ENCODE assay signal across 29 cellular contexts in the genomic region with DNA sequence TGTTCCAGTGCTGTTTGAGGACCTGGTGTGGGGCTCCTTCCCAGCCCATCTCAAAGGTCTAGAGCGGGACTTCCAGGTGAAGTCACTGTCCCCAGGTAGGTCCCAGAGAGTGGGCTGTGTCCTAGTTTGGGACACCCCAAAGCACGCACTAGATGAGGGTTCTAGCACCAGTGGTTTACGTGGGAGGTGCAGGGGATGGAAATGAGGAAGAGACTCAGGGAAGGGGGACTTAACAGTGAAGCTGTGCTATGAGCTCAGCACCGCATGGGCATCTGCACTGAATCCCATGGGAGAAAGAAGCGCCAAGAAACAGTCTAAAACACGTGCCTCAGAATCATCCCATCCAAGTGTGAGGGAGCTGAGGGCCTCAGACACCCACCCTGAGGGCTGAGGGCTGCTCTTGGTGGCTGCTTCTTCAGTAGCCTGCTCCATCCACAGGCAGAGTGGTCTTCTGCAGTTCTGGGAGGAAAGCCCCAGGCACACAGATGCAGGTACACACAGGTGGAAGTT.
DNase-seq lines count a peak whose midpoint lies in the region; ATAC-seq and TF ChIP-seq lines count a peak whose summit lies in the region.
"Had no signal": no experiment of that assay in that cellular context is flagged by ENCODE, and none has a peak within 500 bp of the region (broad histone marks: within the 10 kb centered on the region; RNA-seq: fewer than 3 reads in every experiment).

No MANE protein-coding gene starts in this region.

- DNase-seq in right cardiac atrium (no peak), right atrium auricular region (ENCODE audit: low spot score) (no peak), cardiac fibroblast (ENCODE audit: low read depth in 2 of 2) (peak; percentile 33 to 53), lower lobe of right lung (no peak), foreskin melanocyte (no peak)
- DNase-seq in stimulated activated CD4-positive, alpha-beta T cell treated with anti-CD3 and anti-CD28 coated beads, Interleukin-4, amount 100 ng/mL, for 4 hours = no peak
- DNase-seq in effector memory CD8-positive, alpha-beta T cell = no peak
- DNase-seq: activated B cell treated with CpG ODN at 0.5 μM for 24 hours; activated CD4-positive, alpha-beta T cell treated with anti-CD3 and anti-CD28 coated beads, Interleukin-2, amount 50 U/mL, for 1 hour; activated effector memory CD4-positive, alpha-beta T cell treated with anti-CD3 and anti-CD28 coated beads, Interleukin-2, amount 50 U/mL, for 16 hours; activated T-cell treated with anti-CD3 and anti-CD28 coated beads, Interleukin-2, amount 50 U/mL, for 1 hour; CD8-positive, alpha-beta T cell; effector CD4-positive, alpha-beta T cell; heart left ventricle; NCI-H1436 treated with DMSO at 0.1 percent for 48 hours; NCI-H2081 treated with DMSO at 0.1 percent for 48 hours; NCI-H774; right lobe of liver; stimulated activated CD4-positive, alpha-beta T cell treated with anti-CD3 and anti-CD28 coated beads, Interleukin-12 subunit alpha, Interleukin-12 subunit beta, amount 100 ng/mL, for 4 hours; stimulated activated CD4-positive, alpha-beta T cell treated with anti-CD3 and anti-CD28 coated beads, Interleukin-2, amount 100 ng/mL, for 48 hours; T1000; trophoblast cell had no signal

- no peak overlapping the region for H3K27ac ChIP-seq in right cardiac atrium (ENCODE audit: low read length)
- no peak overlapping the region for H3K27ac ChIP-seq in right atrium auricular region
- no peak overlapping the region for H3K27ac ChIP-seq in lower lobe of right lung
- H3K27ac ChIP-seq: breast epithelium, epithelial cell of prostate, heart left ventricle, HL-60, KMS-11, right lobe of liver had no signal

- TF ChIP-seq CTCF in right atrium auricular region (IDR thresholded peaks at IDR 0.05) = no peak
- TF ChIP-seq CTCF in cardiac fibroblast (IDR thresholded peaks at IDR 0.05; ENCODE audit: low read depth, low read length) = no peak
- TF ChIP-seq CTCF in lower lobe of right lung (IDR thresholded peaks at IDR 0.05) = no peak

- no peaks in the 10 kb centered on the region for H3K36me3 Mint-ChIP-seq in effector memory CD8-positive, alpha-beta T cell (ENCODE audit: insufficient read depth)

- no peaks in the 10 kb centered on the region for H3K9me3 Mint-ChIP-seq in effector memory CD8-positive, alpha-beta T cell
- H3K9me3 Mint-ChIP-seq: activated B cell treated with CpG ODN at 0.5 μM for 24 hours had no signal

- H3K27me3 ChIP-seq in right cardiac atrium (ENCODE audit: control insufficient read depth, insufficient read depth) (no peaks in the 10 kb centered on the region), right atrium auricular region (no peaks in the 10 kb centered on the region), lower lobe of right lung (ENCODE audit: low read depth) (no peaks in the 10 kb centered on the region)
- H3K27me3 ChIP-seq: breast epithelium, heart left ventricle, right lobe of liver had no signal

- intact Hi-C loops in right cardiac atrium (cut with DNase I) = loop anchor here in 3 of 4 donors (5.0 to 10.0 kb wide), 2 partner anchors 240 to 243 kb away; no protein-coding TSS in a partner anchor
- intact Hi-C loops in lower lobe of right lung (cut with DNase I) = no loop called here

- H3K4me3 ChIP-seq in right cardiac atrium (ENCODE audit: low read length) = no peak overlapping the region
- no peak overlapping the region for H3K4me3 ChIP-seq in right atrium auricular region
- no peak overlapping the region for H3K4me3 ChIP-seq in cardiac fibroblast (replicated peaks in 1 of 2; ENCODE audit: low read depth in 2 of 2, low read length in 2 of 2)
- H3K4me3 ChIP-seq in lower lobe of right lung = no peak overlapping the region
- H3K4me3 ChIP-seq: breast epithelium, heart left ventricle, right lobe of liver had no signal

- H3K4me3 Mint-ChIP-seq in effector memory CD8-positive, alpha-beta T cell = no peak overlapping the region
- H3K4me3 Mint-ChIP-seq: activated B cell treated with CpG ODN at 0.5 μM for 24 hours; activated naive CD8-positive, alpha-beta T cell; B cell; CD8-positive, alpha-beta T cell had no signal

- H3K27ac Mint-ChIP-seq in effector memory CD8-positive, alpha-beta T cell = no peak overlapping the region
- H3K27ac Mint-ChIP-seq: activated B cell treated with CpG ODN at 0.5 μM for 24 hours; activated naive CD8-positive, alpha-beta T cell; B cell; CD8-positive, alpha-beta T cell had no signal

- 78% methylated on average over 6 of the region's 6 CpGs for WGBS in right cardiac atrium

- peaks cover 0 to 1% of the 10 kb centered on the region in 2 donors for H3K4me1 Mint-ChIP-seq in effector memory CD8-positive, alpha-beta T cell (ENCODE audit: low read depth in 2 of 2)
- H3K4me1 Mint-ChIP-seq: B cell had no signal

- ATAC-seq in right cardiac atrium (peak; percentile 38 to 44), lower lobe of right lung (peak; percentile 16 to 36), GM21381 (IDR thresholded peaks at IDR 0.05; ENCODE audit: unreplicated experiment) (no peak)
- ATAC-seq in effector memory CD8-positive, alpha-beta T cell (replicated peaks) = no peak
- ATAC-seq: CD8-positive, alpha-beta T cell had no signal

- H3K36me3 ChIP-seq in right atrium auricular region = no peaks in the 10 kb centered on the region
- no peaks in the 10 kb centered on the region for H3K36me3 ChIP-seq in lower lobe of right lung
- H3K36me3 ChIP-seq: breast epithelium, heart left ventricle, right lobe of liver had no signal

- H3K9me3 ChIP-seq in right cardiac atrium (ENCODE audit: control insufficient read depth, low read length) = peaks cover 2% of the 10 kb centered on the region
- peaks cover 0 to 8% of the 10 kb centered on the region in 2 donors for H3K9me3 ChIP-seq in right atrium auricular region
- H3K9me3 ChIP-seq in lower lobe of right lung = peaks cover 8% of the 10 kb centered on the region

- H3K4me1 ChIP-seq in right cardiac atrium (ENCODE audit: control insufficient read depth, insufficient read depth, low read length) (no peaks in the 10 kb centered on the region), right atrium auricular region (peaks cover 0 to 4% of the 10 kb centered on the region in 2 donors), lower lobe of right lung (no peaks in the 10 kb centered on the region)
- H3K4me1 ChIP-seq: breast epithelium, heart left ventricle, right lobe of liver had no signal

- H3K27me3 Mint-ChIP-seq in effector memory CD8-positive, alpha-beta T cell = no peaks in the 10 kb centered on the region
- H3K27me3 Mint-ChIP-seq: activated naive CD8-positive, alpha-beta T cell had no signal

Comparison
In these comparisons a context has a peak if more than half of its experiments do, and no peak if none do; other contexts are left out.
1. ATAC-seq: peak in right cardiac atrium (2 of 2) and lower lobe of right lung (2 of 2); none in GM21381 (single experiment) and effector memory CD8-positive, alpha-beta T cell (single experiment).
2. DNase-seq: peak in cardiac fibroblast (2 of 2); none in right cardiac atrium (0 of 3), right atrium auricular region (single experiment), lower lobe of right lung (single experiment), stimulated activated CD4-positive, alpha-beta T cell treated with anti-CD3 and anti-CD28 coated beads, Interleukin-4, amount 100 ng/mL, for 4 hours (0 of 2), foreskin melanocyte (single experiment) and effector memory CD8-positive, alpha-beta T cell (0 of 3).